ENCODE assay signal across 19 cellular contexts in the genomic region with DNA sequence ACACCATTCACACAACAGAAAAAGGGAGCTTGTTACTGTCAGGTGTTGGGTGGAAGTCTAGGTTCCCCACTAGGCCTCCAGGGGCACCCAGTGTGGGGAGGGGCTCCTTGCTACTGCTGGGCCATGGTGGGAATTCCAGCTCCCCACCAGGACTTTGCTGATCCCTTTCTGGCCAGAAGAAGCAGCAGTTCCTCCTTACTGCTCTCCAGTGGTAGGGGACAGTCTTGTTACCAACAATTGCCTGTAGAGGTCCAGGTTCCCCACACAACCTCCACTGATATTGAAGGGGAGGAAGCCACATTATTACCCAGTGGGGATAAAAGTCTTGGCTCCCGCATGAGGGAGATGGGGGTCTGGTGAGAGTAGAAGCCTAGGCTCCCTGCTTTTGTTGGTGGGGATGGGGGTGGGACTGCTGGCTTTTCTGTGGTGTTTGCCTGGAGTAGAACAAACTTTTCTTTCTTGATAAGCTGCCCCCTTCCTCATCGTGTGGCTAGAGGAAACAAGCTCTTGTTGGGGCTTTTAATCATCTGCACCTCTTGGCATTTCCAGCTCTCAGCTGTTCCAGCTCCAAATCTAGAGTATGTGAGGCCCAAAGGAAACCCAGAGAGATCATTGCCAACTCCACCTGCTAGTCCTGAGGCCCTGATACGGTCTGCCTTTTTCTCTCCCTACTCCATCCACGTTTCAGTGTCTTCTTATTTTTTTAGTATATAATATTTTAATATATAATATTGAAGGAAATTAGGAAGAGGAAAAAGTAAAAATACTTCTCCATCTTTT.
DNase-seq lines count a peak whose midpoint lies in the region; ATAC-seq and TF ChIP-seq lines count a peak whose summit lies in the region.
"Had no signal": no experiment of that assay in that cellular context is flagged by ENCODE, and none has a peak within 500 bp of the region (broad histone marks: within the 10 kb centered on the region; RNA-seq: fewer than 3 reads in every experiment).

No MANE protein-coding gene starts in this region.

- no peaks in the 10 kb centered on the region for H3K9me3 Mint-ChIP-seq in endodermal cell

- H3K4me1 ChIP-seq in left ventricle myocardium inferior, result no peaks in the 10 kb centered on the region
- H3K4me1 ChIP-seq in endodermal cell (ENCODE audit: control insufficient read depth, insufficient read depth, low read length), result no peaks in the 10 kb centered on the region
- peaks cover 0 to 15% (median 15%) of the 10 kb centered on the region in 4 donors for H3K4me1 ChIP-seq in esophagus muscularis mucosa
- H3K4me1 ChIP-seq: BE2C had no signal

- H3K4me1 Mint-ChIP-seq in endodermal cell, result peaks cover 19% of the 10 kb centered on the region
- H3K4me1 Mint-ChIP-seq: CD4-positive, CD25-positive, alpha-beta regulatory T cell; CD8-positive, alpha-beta memory T cell had no signal

- no peak overlapping the region for H3K4me3 Mint-ChIP-seq in endodermal cell
- H3K4me3 Mint-ChIP-seq: CD4-positive, CD25-positive, alpha-beta regulatory T cell; CD8-positive, alpha-beta memory T cell had no signal

- no peak for TF ChIP-seq CTCF in left ventricle myocardium inferior (IDR thresholded peaks at IDR 0.05; ENCODE audit: borderline replicate concordance)
- TF ChIP-seq CTCF in endodermal cell (conservative IDR thresholded peaks at IDR 0.05), result peak; percentile 52
- TF ChIP-seq CTCF in esophagus muscularis mucosa (IDR thresholded peaks at IDR 0.05), result no peak

- 80 to 95% methylated on average over 1 to 2 of the region's 4 CpGs for WGBS in endodermal cell (ENCODE audit: insufficient coverage in 1 of 2, insufficient read length in 1 of 2), 2 experiments
- 81% methylated on average over 4 of the region's 4 CpGs for WGBS in esophagus muscularis mucosa

- H3K36me3 Mint-ChIP-seq in endodermal cell (ENCODE audit: low read depth), result no peaks in the 10 kb centered on the region
- H3K36me3 Mint-ChIP-seq: CD4-positive, CD25-positive, alpha-beta regulatory T cell; CD8-positive, alpha-beta memory T cell had no signal

- H3K9me3 ChIP-seq in left ventricle myocardium inferior (replicated peaks) (peaks cover 3% of the 10 kb centered on the region), endodermal cell (ENCODE audit: control insufficient read depth, low read length) (peaks cover 4% of the 10 kb centered on the region), esophagus muscularis mucosa (no peaks in the 10 kb centered on the region)
- H3K9me3 ChIP-seq: BE2C had no signal

- H3K9ac ChIP-seq in endodermal cell (ENCODE audit: extremely low read depth, low read length, poor library complexity, severe bottlenecking), result no peak overlapping the region
- H3K9ac ChIP-seq: GM23248 had no signal

- H3K27me3 Mint-ChIP-seq in endodermal cell (ENCODE audit: insufficient read depth), result peaks cover 2% of the 10 kb centered on the region

- DNase-seq in left ventricle myocardium superior (no peak), left ventricle myocardium inferior (no peak), MV-4-11 (lab: John Stamatoyannopoulos, UW) (peak; percentile 4), endodermal cell (peak; percentile 54), esophagus muscularis mucosa (ENCODE audit: extremely low spot score) (no peak), NCI-H69 (lab: John Stamatoyannopoulos, UW) (no peak), NCI-H2029 (lab: John Stamatoyannopoulos, UW) (no peak)
- DNase-seq: ACHN; BE2C; C1 segment of cervical spinal cord; CD4-positive, CD25-positive, alpha-beta regulatory T cell; CD8-positive, alpha-beta memory T cell; COR-L47; DMS 273 treated with DMSO at 0.1 percent for 48 hours; DMS53; DND-41; EL; GM23248; H7 had no signal

- H3K27ac Mint-ChIP-seq in endodermal cell, result no peak overlapping the region
- H3K27ac Mint-ChIP-seq: CD4-positive, CD25-positive, alpha-beta regulatory T cell; CD8-positive, alpha-beta memory T cell had no signal

- H3K36me3 ChIP-seq in left ventricle myocardium inferior (no peaks in the 10 kb centered on the region), endodermal cell (ENCODE audit: control insufficient read depth, insufficient read depth, low read length) (no peaks in the 10 kb centered on the region), esophagus muscularis mucosa (no peaks in the 10 kb centered on the region)
- H3K36me3 ChIP-seq: BE2C had no signal

- H3K27ac ChIP-seq in left ventricle myocardium inferior (replicated peaks), result no peak overlapping the region
- H3K27ac ChIP-seq in endodermal cell (ENCODE audit: low read depth, low read length), result no peak overlapping the region
- no peak overlapping the region for H3K27ac ChIP-seq in esophagus muscularis mucosa (replicated peaks in 1 of 4)
- H3K27ac ChIP-seq: GM23248 had no signal

- TF ChIP-seq EP300 in esophagus muscularis mucosa (IDR thresholded peaks at IDR 0.05), result no peak

- ATAC-seq in left ventricle myocardium superior, result peak; percentile 70

- H3K4me3 ChIP-seq in left ventricle myocardium inferior, result no peak overlapping the region
- no peak overlapping the region for H3K4me3 ChIP-seq in endodermal cell (ENCODE audit: low read length)
- H3K4me3 ChIP-seq in esophagus muscularis mucosa, result no peak overlapping the region
- H3K4me3 ChIP-seq: GM23248 had no signal

- H3K27me3 ChIP-seq in left ventricle myocardium inferior (ENCODE audit: low read depth), result no peaks in the 10 kb centered on the region
- no peaks in the 10 kb centered on the region for H3K27me3 ChIP-seq in endodermal cell (ENCODE audit: control insufficient read depth, insufficient read depth, low read length, poor library complexity, severe bottlenecking)
- no peaks in the 10 kb centered on the region for H3K27me3 ChIP-seq in esophagus muscularis mucosa

- intact Hi-C loops in left ventricle myocardium superior (cut with micrococcal nuclease), result no loop called here
- intact Hi-C loops in left ventricle myocardium inferior (cut with micrococcal nuclease), result no loop called here
- intact Hi-C loops in esophagus muscularis mucosa (cut with DNase I), result no loop called here

- no peak for TF ChIP-seq POLR2A in esophagus muscularis mucosa (IDR thresholded peaks at IDR 0.05; ENCODE audit: low read depth)

Comparison
In these comparisons a context has a peak if more than half of its experiments do, and no peak if none do; other contexts are left out.
1. DNase-seq: peak in MV-4-11 (single experiment) and endodermal cell (single experiment); none in left ventricle myocardium superior (single experiment), left ventricle myocardium inferior (single experiment), esophagus muscularis mucosa (single experiment), NCI-H69 (single experiment) and NCI-H2029 (single experiment).